ENCODE assay signal across 23 cellular contexts in the genomic region with DNA sequence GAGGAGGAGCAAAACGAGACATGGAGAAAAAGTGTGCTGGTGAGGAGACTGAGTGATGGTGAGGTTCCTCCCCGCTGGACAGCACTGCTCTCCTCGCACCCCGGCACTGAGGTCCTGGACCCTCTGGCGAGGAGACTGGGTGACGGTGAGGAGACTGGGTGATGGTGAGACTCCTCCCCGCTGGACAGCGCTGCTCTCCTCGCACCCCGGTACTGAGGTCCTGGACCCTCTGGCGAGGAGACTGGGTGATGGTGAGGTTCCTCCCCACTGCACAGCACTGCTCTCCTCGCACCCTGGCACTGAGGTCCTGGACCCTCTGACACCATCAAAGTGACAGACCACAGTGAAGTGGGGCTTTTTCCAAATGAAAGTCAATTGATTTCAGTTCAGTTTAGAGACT.
"Had no signal": no experiment of that assay in that cellular context is flagged by ENCODE, and none has a peak within 500 bp of the region (broad histone marks: within the 10 kb centered on the region; RNA-seq: fewer than 3 reads in every experiment).

No MANE protein-coding gene starts in this region.

- H3K4me3 ChIP-seq: adrenal gland, K562, Peyer's patch had no signal

- H3K9me3 ChIP-seq: adrenal gland, Peyer's patch had no signal

- ATAC-seq: T-helper 17 cell had no signal

- H3K4me3 Mint-ChIP-seq: activated B cell treated with CpG ODN at 0.5 μM for 24 hours; activated CD4-positive, alpha-beta memory T cell treated with anti-CD3 and anti-CD28 coated beads, Interleukin-2, amount 10 ng/mL, durations not matched to agents 7 days and 5 days; activated naive CD8-positive, alpha-beta T cell treated with anti-CD3 and anti-CD28 coated beads, Interleukin-2, amount 10 ng/mL, durations not matched to agents 7 days and 5 days; T-helper 17 cell had no signal

- H3K27ac Mint-ChIP-seq: activated B cell treated with CpG ODN at 0.5 μM for 24 hours; activated CD4-positive, alpha-beta memory T cell treated with anti-CD3 and anti-CD28 coated beads, Interleukin-2, amount 10 ng/mL, durations not matched to agents 7 days and 5 days; activated naive CD8-positive, alpha-beta T cell treated with anti-CD3 and anti-CD28 coated beads, Interleukin-2, amount 10 ng/mL, durations not matched to agents 7 days and 5 days had no signal

- DNase-seq: activated B cell treated with CpG ODN at 0.5 μM for 24 hours; activated CD4-positive, alpha-beta memory T cell treated with anti-CD3 and anti-CD28 coated beads, Interleukin-2, amount 10 ng/mL, durations not matched to agents 7 days and 5 days; activated CD4-positive, alpha-beta T cell treated with anti-CD3 and anti-CD28 coated beads, Interleukin-2, amount 50 U/mL, for 1 hour; activated naive CD4-positive, alpha-beta T cell treated with anti-CD3 and anti-CD28 coated beads, Interleukin-2, amount 50 U/mL, for 16 hours; activated naive CD8-positive, alpha-beta T cell treated with anti-CD3 and anti-CD28 coated beads, Interleukin-2, amount 10 ng/mL, durations not matched to agents 7 days and 5 days; activated T-cell treated with anti-CD3 and anti-CD28 coated beads for 4 hours; activated T-cell treated with anti-CD3 and anti-CD28 coated beads, Interleukin-2, amount 50 U/mL, for 48 hours; adrenal gland; anterior cingulate cortex; caudate nucleus; Karpas-422; MM.1S; NCI-H1105; NCI-H1436; NCI-H1694 treated with DMSO at 0.1 percent for 48 hours; NCI-H2029 treated with DMSO at 0.1 percent for 48 hours; NCI-H510A treated with DMSO at 0.1 percent for 48 hours; NCI-H69; Peyer's patch; SHP77 treated with DMSO at 0.1 percent for 48 hours; T-helper 17 cell; T-helper 9 cell had no signal

- H3K27me3 Mint-ChIP-seq: activated B cell treated with CpG ODN at 0.5 μM for 24 hours; activated CD4-positive, alpha-beta memory T cell treated with anti-CD3 and anti-CD28 coated beads, Interleukin-2, amount 10 ng/mL, durations not matched to agents 7 days and 5 days; activated naive CD8-positive, alpha-beta T cell treated with anti-CD3 and anti-CD28 coated beads, Interleukin-2, amount 10 ng/mL, durations not matched to agents 7 days and 5 days; T-helper 17 cell had no signal

- H3K27ac ChIP-seq: adrenal gland, Peyer's patch had no signal

- H3K9me3 Mint-ChIP-seq: activated B cell treated with CpG ODN at 0.5 μM for 24 hours; activated CD4-positive, alpha-beta memory T cell treated with anti-CD3 and anti-CD28 coated beads, Interleukin-2, amount 10 ng/mL, durations not matched to agents 7 days and 5 days; activated naive CD8-positive, alpha-beta T cell treated with anti-CD3 and anti-CD28 coated beads, Interleukin-2, amount 10 ng/mL, durations not matched to agents 7 days and 5 days had no signal
